1 cellular context compared by ENCODE assay signal in genomic region chrX:154459843-154460242, GRCh38.
TF ChIP-seq lines count a peak whose summit lies in the region.

No MANE protein-coding gene starts in this region.

TF ChIP-seq in GM12878, 131 proteins besides CTCF, POLR2A, EP300 and RAD21:
- TF ChIP-seq NRF1 (conservative IDR thresholded peaks at IDR 0.05; ENCODE audit: low read depth, low read length) (no peak), LARP7 (IDR thresholded peaks at IDR 0.05) (no peak), HDAC2 (IDR thresholded peaks at IDR 0.05) (no peak), SPI1 (IDR thresholded peaks at IDR 0.05; ENCODE audit: borderline replicate concordance, insufficient read depth, low read depth, low read length) (no peak), ZNF592 (IDR thresholded peaks at IDR 0.05) (no peak), JUND (IDR thresholded peaks at IDR 0.05; ENCODE audit: low read depth, low read length) (no peak), RCOR1 (conservative IDR thresholded peaks at IDR 0.05; ENCODE audit: low read depth, low read length) (no peak), ZBTB4 (CRISPR knock-in tag; IDR thresholded peaks at IDR 0.05) (no peak), ZNF687 (IDR thresholded peaks at IDR 0.05) (no peak), ATF3 (IDR thresholded peaks at IDR 0.05; ENCODE audit: borderline replicate concordance, extremely low read depth, low read depth, low read length) (no peak), ZBTB33 (IDR thresholded peaks at IDR 0.05) (no peak), SIX5 (IDR thresholded peaks at IDR 0.05; ENCODE audit: low read depth, low read length, severe bottlenecking) (no peak), MYC (IDR thresholded peaks at IDR 0.05; ENCODE audit: insufficient read depth, insufficient read length, insufficient replicate concordance, low read length, severe bottlenecking) (no peak), CBX3 (IDR thresholded peaks at IDR 0.05; ENCODE audit: borderline replicate concordance, low read depth) (no peak), NFYA (IDR thresholded peaks at IDR 0.05; ENCODE audit: borderline replicate concordance, low read depth, low read length) (no peak), REST (IDR thresholded peaks at IDR 0.05; ENCODE audit: low read depth, low read length) (no peak)
TF ChIP-seq in GM12878: peak in this region for 0.
